20 cellular contexts compared by ENCODE assay signal in genomic region chr5:1481999-1482381, GRCh38. TPM values are rescaled to one million over a fixed set of nuclear protein-coding genes. Genes with fewer than 3 reads are reported as not detected.
A peak's percentile ranks its signal among the peaks of the same experiment; 100 is the strongest.
DNase-seq lines count a peak whose midpoint lies in the region; ATAC-seq and TF ChIP-seq lines count a peak whose summit lies in the region.
"Had no signal": no experiment of that assay in that cellular context is flagged by ENCODE, and none has a peak within 500 bp of the region (broad histone marks: within the 10 kb centered on the region; RNA-seq: fewer than 3 reads in every experiment).

No MANE protein-coding gene starts in this region.

- no peak for ATAC-seq in WTC11
- ATAC-seq in HG02571 (IDR thresholded peaks at IDR 0.05; ENCODE audit: unreplicated experiment): no peak
- ATAC-seq in GM19467 (IDR thresholded peaks at IDR 0.05; ENCODE audit: unreplicated experiment): no peak
- ATAC-seq: K562, SK-N-SH treated with all-trans-retinoic acid at 6 μM for 48 hours had no signal

- H3K36me3 Mint-ChIP-seq in CD14-positive monocyte (peaks cover 45 to 69% of the 10 kb centered on the region in 2 donors), WTC11 (peaks cover 43% of the 10 kb centered on the region), progenitor cell of endocrine pancreas (ENCODE audit: insufficient read depth) (peaks cover 6% of the 10 kb centered on the region)

- intact Hi-C loops in CD14-positive monocyte (cut with micrococcal nuclease): loop anchor here in 1 of 2 donors (2.0 kb wide), 1 partner anchor 13 kb away; no protein-coding TSS in a partner anchor

- H3K27me3 Mint-ChIP-seq in CD14-positive monocyte (ENCODE audit: low read depth in 3 of 3) (peaks cover 0 to 3% (median 0%) of the 10 kb centered on the region in 3 donors), WTC11 (ENCODE audit: low read depth) (no peaks in the 10 kb centered on the region), progenitor cell of endocrine pancreas (no peaks in the 10 kb centered on the region)
- H3K27me3 Mint-ChIP-seq: CD8-positive, alpha-beta memory T cell had no signal

- H3K27me3 ChIP-seq in HL-60 (ENCODE audit: insufficient read depth, poor library complexity, severe bottlenecking): no peaks in the 10 kb centered on the region

- H3K27ac Mint-ChIP-seq in CD14-positive monocyte (peak overlapping the region; percentile 100), WTC11 (peak overlapping the region; percentile 53), progenitor cell of endocrine pancreas (peak overlapping the region; percentile 29)

- DNase-seq in CD14-positive monocyte (ENCODE audit: low spot score) (no peak), HL-60 (ENCODE audit: low read depth in 1 of 2, low spot score in 1 of 2) (no peak), WTC11 (ENCODE audit: low spot score) (no peak), progenitor cell of endocrine pancreas (ENCODE audit: low spot score, unreplicated experiment) (no peak), caudate nucleus (lab: John Stamatoyannopoulos, UW) (no peak)
- DNase-seq: CD8-positive, alpha-beta memory T cell; DND-41; GF-D8; HCEC 1CT; NCI-H1048; NCI-H146; NCI-H2227 treated with DMSO at 0.1 percent for 48 hours; NCI-H526; NK-92 treated with Interleukin-12 subunit alpha and Interleukin-12 subunit beta, amount 100 ng/mL, for 24 hours; SHP77 had no signal

- H3K27ac ChIP-seq in HL-60 (replicated peaks) (peak overlapping the region; percentile 80), caudate nucleus (ENCODE audit: low read depth, low read length) (no peak overlapping the region)

- H3K4me3 ChIP-seq in HL-60 (replicated peaks; ENCODE audit: insufficient read depth, low read length): no peak overlapping the region
- H3K4me3 ChIP-seq: K562 had no signal

- H3K9me3 Mint-ChIP-seq in CD14-positive monocyte: peaks cover 0 to 2% (median 0%) of the 10 kb centered on the region in 7 donors
- no peaks in the 10 kb centered on the region for H3K9me3 Mint-ChIP-seq in WTC11
- no peaks in the 10 kb centered on the region for H3K9me3 Mint-ChIP-seq in progenitor cell of endocrine pancreas (ENCODE audit: low read depth)
- H3K9me3 Mint-ChIP-seq: CD8-positive, alpha-beta memory T cell had no signal

- CTCF ChIA-PET in WTC11 (lab: Charles Lee): interaction anchor here (2.0 kb wide), 1 partner anchor 14 kb away, joined by 8 read pairs; no protein-coding TSS in a partner anchor

- H3K4me3 Mint-ChIP-seq in CD14-positive monocyte: peak overlapping the region in 1 of 2 donors; percentile 72
- no peak overlapping the region for H3K4me3 Mint-ChIP-seq in WTC11
- no peak overlapping the region for H3K4me3 Mint-ChIP-seq in progenitor cell of endocrine pancreas (ENCODE audit: low read depth)
- H3K4me3 Mint-ChIP-seq: CD8-positive, alpha-beta memory T cell had no signal

- TF ChIP-seq CTCF in CD14-positive monocyte (IDR thresholded peaks at IDR 0.05) (no peak), HL-60 (IDR thresholded peaks at IDR 0.05; ENCODE audit: insufficient read depth, low read length) (no peak), WTC11 (IDR thresholded peaks at IDR 0.05) (no peak), progenitor cell of endocrine pancreas (IDR thresholded peaks at IDR 0.05; ENCODE audit: unreplicated experiment) (no peak)

- POLR2A ChIA-PET in WTC11 (lab: Charles Lee): no interaction called here

- peaks cover 60% of the 10 kb centered on the region for H3K4me1 Mint-ChIP-seq in CD14-positive monocyte
- peaks cover 5% of the 10 kb centered on the region for H3K4me1 Mint-ChIP-seq in WTC11
- H3K4me1 Mint-ChIP-seq in progenitor cell of endocrine pancreas (ENCODE audit: low read depth): no peaks in the 10 kb centered on the region

TF ChIP-seq in WTC11, 78 proteins besides CTCF, POLR2A, EP300 and RAD21:
- no peak for TF ChIP-seq TEAD1 (CRISPR knock-in tag; IDR thresholded peaks at IDR 0.05)
- TF ChIP-seq ZNF532 (CRISPR knock-in tag; IDR thresholded peaks at IDR 0.05; ENCODE audit: borderline replicate concordance): no peak
- no peak for TF ChIP-seq ZNF232 (CRISPR knock-in tag; IDR thresholded peaks at IDR 0.05)
TF ChIP-seq in WTC11: peak in this region for 0.

RNA-seq across cellular contexts. Expression of gene SLC6A3, which starts 36.8 kb away (rescaled TPM):
- polyA plus RNA-seq in CD14-positive monocyte: not detected
- total RNA-seq in WTC11 (2021): 0.53 to 0.74 TPM (median 0.64 TPM) in 3 replicates
- total RNA-seq in progenitor cell of endocrine pancreas: not detected in 2 replicates
- total RNA-seq: CD8-positive, alpha-beta memory T cell; K562; M059J had no signal
- polyA plus RNA-seq: CD8-positive, alpha-beta memory T cell; K562 had no signal

RNA-seq across cellular contexts. Expression of gene LPCAT1, which starts 41.8 kb away (rescaled TPM):
- 10 to 100 TPM; 34.1 to 34.8 TPM for polyA plus RNA-seq in CD14-positive monocyte
- 206 to 215 TPM (median 210 TPM) in 3 replicates for total RNA-seq in WTC11 (2021)
- 73.3 and 76.4 TPM in 2 replicates for total RNA-seq in progenitor cell of endocrine pancreas

Comparison
In these comparisons a context has a peak if more than half of its experiments do, and no peak if none do; other contexts are left out.
1. H3K27ac Mint-ChIP-seq: peak in every context shown above with its lines; median percentile 100 in CD14-positive monocyte; 53 in WTC11; 29 in progenitor cell of endocrine pancreas.